ENCODE assay signal across 1 cellular context in genomic region chr10:121771957-121772356, GRCh38.
TF ChIP-seq lines count a peak whose summit lies in the region.

No MANE protein-coding gene starts in this region.

TF ChIP-seq in WTC11, 78 proteins besides CTCF, POLR2A, EP300 and RAD21 (continued from another document):
- TF ChIP-seq AR (CRISPR knock-in tag; IDR thresholded peaks at IDR 0.05) (no peak), ATF1 (CRISPR knock-in tag; IDR thresholded peaks at IDR 0.05) (no peak), ZNF219 (CRISPR knock-in tag; IDR thresholded peaks at IDR 0.05; ENCODE audit: borderline replicate concordance) (no peak), ATF2 (CRISPR knock-in tag; IDR thresholded peaks at IDR 0.05; ENCODE audit: borderline replicate concordance, low read depth) (no peak), JUN (CRISPR knock-in tag; IDR thresholded peaks at IDR 0.05) (no peak), HMGXB4 (CRISPR knock-in tag; IDR thresholded peaks at IDR 0.05) (no peak), ZNF396 (CRISPR knock-in tag; IDR thresholded peaks at IDR 0.05; ENCODE audit: borderline replicate concordance) (no peak)
